ENCODE assay signal across 9 cellular contexts in the genomic region with DNA sequence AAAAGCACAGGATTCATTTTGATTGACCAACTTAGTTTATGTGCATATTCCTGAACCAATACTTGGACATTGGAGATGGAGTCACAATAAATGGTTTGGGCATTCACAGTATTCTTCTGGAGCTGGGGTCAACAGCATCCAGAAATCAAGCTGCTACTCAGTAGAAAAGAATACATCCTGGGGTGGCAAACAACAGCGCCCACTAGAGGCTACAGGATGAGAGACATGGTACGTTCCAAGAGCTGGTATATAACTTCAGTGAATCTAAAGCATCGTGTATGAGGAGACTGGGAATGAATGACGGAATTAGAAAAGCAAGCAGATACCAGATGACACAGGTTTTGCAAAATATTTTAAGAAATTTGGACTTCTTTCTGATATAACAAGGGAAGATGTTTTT.
DNase-seq lines count a peak whose midpoint lies in the region; ATAC-seq and TF ChIP-seq lines count a peak whose summit lies in the region.
"Had no signal": no experiment of that assay in that cellular context is flagged by ENCODE, and none has a peak within 500 bp of the region (broad histone marks: within the 10 kb centered on the region; RNA-seq: fewer than 3 reads in every experiment).

No MANE protein-coding gene starts in this region.

- WGBS in body of pancreas, 2 donors, result 26 to 29% methylated on average over 4 of the region's 4 CpGs

- no peaks in the 10 kb centered on the region for H3K9me3 Mint-ChIP-seq in MCF 10A (ENCODE audit: unreplicated experiment)
- H3K9me3 Mint-ChIP-seq in neural crest cell, result peaks cover 6% of the 10 kb centered on the region
- peaks cover 18% of the 10 kb centered on the region for H3K9me3 Mint-ChIP-seq in activated T-helper 17 cell treated with anti-CD3 and anti-CD28 coated beads, Interleukin-2, amount 50 U/mL, for 72 hours

- H3K27me3 ChIP-seq in breast epithelium, result no peaks in the 10 kb centered on the region
- H3K27me3 ChIP-seq in body of pancreas, result no peaks in the 10 kb centered on the region

- TF ChIP-seq POLR2A in breast epithelium (IDR thresholded peaks at IDR 0.05) (no peak), body of pancreas (IDR thresholded peaks at IDR 0.05) (no peak)

- no peaks in the 10 kb centered on the region for H3K36me3 ChIP-seq in breast epithelium
- no peaks in the 10 kb centered on the region for H3K36me3 ChIP-seq in body of pancreas (replicated peaks in 1 of 2; ENCODE audit: insufficient read depth in 1 of 2, low read depth in 2 of 2)

- CTCF ChIA-PET in MCF 10A (lab: Yijun Ruan, JAX), result interaction anchor here (0.6 to 1.6 kb wide), 5 partner anchors 20 to 533 kb away, joined by 3 read pairs; no protein-coding TSS in a partner anchor

- H3K27ac Mint-ChIP-seq in MCF 10A (ENCODE audit: low read depth, unreplicated experiment) (no peak overlapping the region), neural crest cell (ENCODE audit: unreplicated experiment) (no peak overlapping the region)
- no peak overlapping the region for H3K27ac Mint-ChIP-seq in activated T-helper 17 cell treated with anti-CD3 and anti-CD28 coated beads, Interleukin-2, amount 50 U/mL, for 72 hours
- H3K27ac Mint-ChIP-seq: activated T-cell treated with anti-CD3 and anti-CD28 coated beads, Interleukin-2, amount 50 U/mL, for 72 hours had no signal

- no peaks in the 10 kb centered on the region for H3K36me3 Mint-ChIP-seq in MCF 10A (ENCODE audit: insufficient read depth, unreplicated experiment)
- no peaks in the 10 kb centered on the region for H3K36me3 Mint-ChIP-seq in neural crest cell (ENCODE audit: low read depth)
- no peaks in the 10 kb centered on the region for H3K36me3 Mint-ChIP-seq in activated T-helper 17 cell treated with anti-CD3 and anti-CD28 coated beads, Interleukin-2, amount 50 U/mL, for 72 hours (ENCODE audit: low read depth)

- no TSS peak for BruUV-seq in MCF 10A (replicated peaks; lab: Mats Ljungman, UMichigan)

- H3K4me3 Mint-ChIP-seq in MCF 10A (ENCODE audit: unreplicated experiment) (no peak overlapping the region), neural crest cell (no peak overlapping the region)
- H3K4me3 Mint-ChIP-seq in activated T-helper 17 cell treated with anti-CD3 and anti-CD28 coated beads, Interleukin-2, amount 50 U/mL, for 72 hours, result no peak overlapping the region
- H3K4me3 Mint-ChIP-seq: activated T-cell treated with anti-CD3 and anti-CD28 coated beads, Interleukin-2, amount 50 U/mL, for 72 hours had no signal

- peak; percentile 73 for ATAC-seq in body of pancreas
- no peak for ATAC-seq in activated T-helper 17 cell treated with anti-CD3 and anti-CD28 coated beads, Interleukin-2, amount 50 U/mL, for 72 hours (replicated peaks)
- ATAC-seq: activated T-cell treated with anti-CD3 and anti-CD28 coated beads, Interleukin-2, amount 50 U/mL, for 72 hours had no signal

- POLR2A ChIA-PET in MCF 10A (lab: Yijun Ruan, JAX), result no interaction called here

- no peaks in the 10 kb centered on the region for H3K9me3 ChIP-seq in breast epithelium
- no peaks in the 10 kb centered on the region for H3K9me3 ChIP-seq in body of pancreas

- no peak overlapping the region for H3K4me3 ChIP-seq in breast epithelium
- no peak overlapping the region for H3K4me3 ChIP-seq in body of pancreas

- H3K27ac ChIP-seq in breast epithelium, result no peak overlapping the region
- no peak overlapping the region for H3K27ac ChIP-seq in body of pancreas

- DNase-seq in MCF 10A (ENCODE audit: unreplicated experiment) (peak; percentile 66), breast epithelium (ENCODE audit: low spot score in 2 of 2) (no peak), HS-27A (ENCODE audit: low read depth) (peak; percentile 4), body of pancreas (peak; percentile 36 to 65 (median 61)), neural crest cell (ENCODE audit: low read depth, low spot score) (peak; percentile 8), NCI-H2107 treated with DMSO at 0.1 percent for 48 hours (lab: John Stamatoyannopoulos, UW; ENCODE audit: unreplicated experiment) (no peak), occipital lobe (lab: John Stamatoyannopoulos, UW) (no peak)

- TF ChIP-seq CTCF in MCF 10A (IDR thresholded peaks at IDR 0.05; ENCODE audit: unreplicated experiment), result peak; percentile 50
- no peak for TF ChIP-seq CTCF in breast epithelium (IDR thresholded peaks at IDR 0.05)
- TF ChIP-seq CTCF in body of pancreas (IDR thresholded peaks at IDR 0.05), result peak; percentile 21 to 65 (median 56)
- TF ChIP-seq CTCF in neural crest cell (conservative IDR thresholded peaks at IDR 0.05), result peak; percentile 58

- H3K4me1 ChIP-seq in breast epithelium (no peaks in the 10 kb centered on the region), body of pancreas (no peaks in the 10 kb centered on the region)

- intact Hi-C loops in MCF 10A (cut with micrococcal nuclease) (loop anchor here (5.0 kb wide), 1 partner anchor 141 kb away; the partner anchor contains the start of gene FIGN), breast epithelium (cut with DNase I; ENCODE audit: low total_unique reads) (no loop called here), body of pancreas (cut with DNase I) (no loop called here)

- no peaks in the 10 kb centered on the region for H3K4me1 Mint-ChIP-seq in MCF 10A (ENCODE audit: insufficient read depth, unreplicated experiment)
- H3K4me1 Mint-ChIP-seq in neural crest cell, result no peaks in the 10 kb centered on the region
- H3K4me1 Mint-ChIP-seq in activated T-helper 17 cell treated with anti-CD3 and anti-CD28 coated beads, Interleukin-2, amount 50 U/mL, for 72 hours, result no peaks in the 10 kb centered on the region

- H3K27me3 Mint-ChIP-seq in MCF 10A (ENCODE audit: insufficient read depth, unreplicated experiment) (no peaks in the 10 kb centered on the region), neural crest cell (ENCODE audit: low read depth) (no peaks in the 10 kb centered on the region)
- H3K27me3 Mint-ChIP-seq in activated T-helper 17 cell treated with anti-CD3 and anti-CD28 coated beads, Interleukin-2, amount 50 U/mL, for 72 hours, result no peaks in the 10 kb centered on the region

Comparison
In these comparisons a context has a peak if more than half of its experiments do, and no peak if none do; other contexts are left out.
1. DNase-seq: peak in MCF 10A (single experiment), HS-27A (single experiment), body of pancreas (4 of 4) and neural crest cell (single experiment); none in breast epithelium (0 of 2), NCI-H2107 treated with DMSO at 0.1 percent for 48 hours (single experiment) and occipital lobe (single experiment).
2. CTCF ChIP-seq: peak in MCF 10A (single experiment), body of pancreas (7 of 7) and neural crest cell (single experiment); none in breast epithelium (0 of 3).